20 cellular contexts compared by ENCODE assay signal in genomic region chr17:70968302-70968701, GRCh38.
A peak's percentile ranks its signal among the peaks of the same experiment; 100 is the strongest.
DNase-seq lines count a peak whose midpoint lies in the region; ATAC-seq, FAIRE-seq and TF ChIP-seq lines count a peak whose summit lies in the region.
"Had no signal": no experiment of that assay in that cellular context is flagged by ENCODE, and none has a peak within 500 bp of the region (broad histone marks: within the 10 kb centered on the region; RNA-seq: fewer than 3 reads in every experiment).

No MANE protein-coding gene starts in this region.

- peak; percentile 61; the same call in 1 of the 2 replicates for ATAC-seq in IMR-90 (ENCODE audit: low read depth)
- ATAC-seq in GM18511 (IDR thresholded peaks at IDR 0.05; ENCODE audit: unreplicated experiment), result no peak
- ATAC-seq: CD8-positive, alpha-beta T cell had no signal

- FAIRE-seq in astrocyte (lab: Jason Lieb, UNC) (no peak), GM12891 (lab: Jason Lieb, UNC) (no peak), small intestine (lab: Jason Lieb, UNC) (no peak)
- FAIRE-seq: A204.1 had no signal

- H3K27me3 Mint-ChIP-seq in astrocyte (ENCODE audit: low read depth, unreplicated experiment), result no peaks in the 10 kb centered on the region

- H3K14ac ChIP-seq in IMR-90 (replicated peaks; ENCODE audit: low read depth, low read length), result no peak overlapping the region

- H3K18ac ChIP-seq in IMR-90 (ENCODE audit: low read depth, low read length) (no peak overlapping the region), mesendoderm (ENCODE audit: low read length) (no peak overlapping the region)

- intact Hi-C loops in IMR-90 (cut with micrococcal nuclease), result no loop called here

- H2BK15ac ChIP-seq in IMR-90 (ENCODE audit: low read depth, low read length) (no peak overlapping the region), mesendoderm (replicated peaks; ENCODE audit: low read depth) (no peak overlapping the region)

- dilution Hi-C loops in IMR-90 (cut with HindIII; ENCODE audit: low sequenced_read_pairs, unreplicated experiment), result no loop called here

- H3K9me1 ChIP-seq in IMR-90 (ENCODE audit: insufficient read depth, low read length), result no peaks in the 10 kb centered on the region

- H3K27ac ChIP-seq in IMR-90 (ENCODE audit: insufficient read depth, low read length) (no peak overlapping the region), astrocyte (ENCODE audit: low read depth, low read length) (no peak overlapping the region), mesendoderm (ENCODE audit: low read depth, low read length) (no peak overlapping the region), small intestine (ENCODE audit: low read depth in 1 of 2, low read length in 1 of 2) (no peak overlapping the region)
- H3K27ac ChIP-seq: BLaER1 treated with 17β-estradiol and CSF1 and Interleukin-3, amounts not matched to agents 10 nM and 100 nM; GM23248 had no signal

- no peaks in the 10 kb centered on the region for H3K79me2 ChIP-seq in astrocyte (ENCODE audit: insufficient read depth, low read length)
- H3K79me2 ChIP-seq in mesendoderm (ENCODE audit: control insufficient read depth, insufficient read depth, low read length), result no peaks in the 10 kb centered on the region

- TF ChIP-seq RAD21 in IMR-90 (IDR thresholded peaks at IDR 0.05; ENCODE audit: low read length), result no peak

- H3K27me3 ChIP-seq in IMR-90 (ENCODE audit: control insufficient read depth, insufficient read depth, low read length), result no peaks in the 10 kb centered on the region
- H3K27me3 ChIP-seq in astrocyte (ENCODE audit: insufficient read depth, low read length), result no peaks in the 10 kb centered on the region
- no peaks in the 10 kb centered on the region for H3K27me3 ChIP-seq in mesendoderm (ENCODE audit: insufficient read depth, low read length, poor library complexity)
- no peaks in the 10 kb centered on the region for H3K27me3 ChIP-seq in small intestine (ENCODE audit: control insufficient read depth in 2 of 2, insufficient read depth in 2 of 2, low read length in 2 of 2)
- H3K27me3 ChIP-seq: BLaER1 treated with 17β-estradiol and CSF1 and Interleukin-3, amounts not matched to agents 10 nM and 100 nM had no signal

- no peaks in the 10 kb centered on the region for H3K36me3 ChIP-seq in IMR-90 (ENCODE audit: control insufficient read depth, insufficient read depth, low read length)
- H3K36me3 ChIP-seq in astrocyte (ENCODE audit: insufficient read depth, low read length), result no peaks in the 10 kb centered on the region
- no peaks in the 10 kb centered on the region for H3K36me3 ChIP-seq in mesendoderm (ENCODE audit: control insufficient read depth, insufficient read depth, low read length)
- no peaks in the 10 kb centered on the region for H3K36me3 ChIP-seq in small intestine (ENCODE audit: control insufficient read depth in 2 of 2, insufficient read depth in 2 of 2, low read length in 2 of 2)
- H3K36me3 ChIP-seq: BLaER1 treated with 17β-estradiol and CSF1 and Interleukin-3, amounts not matched to agents 10 nM and 100 nM had no signal

- no peaks in the 10 kb centered on the region for H4K20me1 ChIP-seq in IMR-90 (ENCODE audit: insufficient read depth, low read length)
- no peaks in the 10 kb centered on the region for H4K20me1 ChIP-seq in astrocyte (ENCODE audit: insufficient read depth, low read length)
- H4K20me1 ChIP-seq: BLaER1 treated with 17β-estradiol and CSF1 and Interleukin-3, amounts not matched to agents 10 nM and 100 nM had no signal

- H3K79me1 ChIP-seq in IMR-90 (ENCODE audit: low read depth in 1 of 2, low read length in 2 of 2), result no peaks in the 10 kb centered on the region
- H3K79me1 ChIP-seq in mesendoderm (ENCODE audit: low read length), result no peaks in the 10 kb centered on the region

- H3K4me3 Mint-ChIP-seq in astrocyte (ENCODE audit: unreplicated experiment), result no peak overlapping the region
- H3K4me3 Mint-ChIP-seq: CD8-positive, alpha-beta T cell had no signal

- H3K36me3 Mint-ChIP-seq in astrocyte (ENCODE audit: low read depth, unreplicated experiment), result no peaks in the 10 kb centered on the region
- H3K36me3 Mint-ChIP-seq: CD8-positive, alpha-beta T cell had no signal

- H2BK20ac ChIP-seq in IMR-90 (ENCODE audit: low read depth, low read length), result no peak overlapping the region

- in situ Hi-C loops in IMR-90 (cut with MboI; ENCODE audit: low sequenced_read_pairs), result no loop called here

- POLR2A ChIA-PET in IMR-90 (lab: Charles Lee; ENCODE audit: unreplicated experiment), result no interaction called here

- no peak overlapping the region for H3K4ac ChIP-seq in IMR-90 (ENCODE audit: low read depth, low read length)
- H3K4ac ChIP-seq in mesendoderm (ENCODE audit: low read depth, low read length), result no peak overlapping the region

- no CpG with 5 or more reads among the region's 3 CpGs for WGBS in IMR-90 (ENCODE audit: extremely low coverage in 2 of 2, insufficient read length in 1 of 2), 2 experiments
- no CpG with 5 or more reads among the region's 3 CpGs for WGBS in mesendoderm (ENCODE audit: extremely low coverage, insufficient coverage, low lambda C conversion rate)
- 74 to 79% (median 76%) methylated on average over 3 of the region's 3 CpGs for WGBS in small intestine, 3 donors

- no peaks in the 10 kb centered on the region for H3K9me3 Mint-ChIP-seq in astrocyte (ENCODE audit: unreplicated experiment)

- no peak overlapping the region for H3K9ac ChIP-seq in IMR-90 (ENCODE audit: low read depth, low read length)
- H3K9ac ChIP-seq in astrocyte (ENCODE audit: low read length), result no peak overlapping the region
- no peak overlapping the region for H3K9ac ChIP-seq in mesendoderm (ENCODE audit: low read length)
- H3K9ac ChIP-seq: BLaER1 treated with 17β-estradiol and CSF1 and Interleukin-3, amounts not matched to agents 10 nM and 100 nM; GM23248; SK-N-SH had no signal

- H3K23ac ChIP-seq in IMR-90 (ENCODE audit: low read depth, low read length) (no peak overlapping the region), mesendoderm (ENCODE audit: low read length) (no peak overlapping the region)

- H2AK5ac ChIP-seq in IMR-90 (ENCODE audit: low read depth, low read length) (no peak overlapping the region), mesendoderm (ENCODE audit: low read length) (no peak overlapping the region)

- no peak overlapping the region for H4K5ac ChIP-seq in IMR-90 (ENCODE audit: low read depth, low read length)
- no peak overlapping the region for H4K5ac ChIP-seq in mesendoderm (ENCODE audit: low read length)

- H3K4me3 ChIP-seq in IMR-90 (ENCODE audit: insufficient read depth, low read depth, low read length) (no peak overlapping the region), astrocyte (ENCODE audit: insufficient read depth, low read depth, low read length) (no peak overlapping the region), mesendoderm (ENCODE audit: low read length) (no peak overlapping the region), small intestine (ENCODE audit: low read depth in 1 of 2, low read length in 2 of 2) (no peak overlapping the region)
- H3K4me3 ChIP-seq: BLaER1 treated with 17β-estradiol and CSF1 and Interleukin-3, amounts not matched to agents 10 nM and 100 nM; GM23248 had no signal

- CTCF ChIA-PET in IMR-90 (lab: Yijun Ruan, JAX), result no interaction called here

- H2BK120ac ChIP-seq in IMR-90 (ENCODE audit: low read depth, low read length), result no peak overlapping the region
- H2BK120ac ChIP-seq in mesendoderm (ENCODE audit: low read depth, low read length), result no peak overlapping the region

- peak; percentile 11 for DNase-seq in AG08396 (ENCODE audit: low spot score)
- DNase-seq in IMR-90, result peak; percentile 64
- DNase-seq in astrocyte (ENCODE audit: low read depth), result peak; percentile 65
- peak; percentile 66 for DNase-seq in fibroblast of gingiva (ENCODE audit: low read depth)
- no peak for DNase-seq in mesendoderm
- DNase-seq in GM12891 (ENCODE audit: insufficient read length, low spot score), result no peak
- no peak for DNase-seq in small intestine
- DNase-seq: Calu3; CD8-positive, alpha-beta T cell; GM23248; KBM-7; NCI-H1417 treated with DMSO at 0.1 percent for 48 hours; NCI-H1930; NCI-H526; NK-92 treated with Interleukin-12 subunit alpha and Interleukin-12 subunit beta, amount 100 ng/mL, for 24 hours; SHP77 treated with DMSO at 0.1 percent for 48 hours; SK-N-SH had no signal

- H3K4me1 Mint-ChIP-seq in astrocyte (ENCODE audit: low read depth, unreplicated experiment), result no peaks in the 10 kb centered on the region

- H3K9me3 ChIP-seq in IMR-90 (ENCODE audit: control insufficient read depth, insufficient read depth, low read length) (peaks cover 6% of the 10 kb centered on the region), astrocyte (ENCODE audit: insufficient read depth, low read depth, low read length) (no peaks in the 10 kb centered on the region), small intestine (ENCODE audit: control insufficient read depth, low read depth) (no peaks in the 10 kb centered on the region)
- H3K9me3 ChIP-seq: SK-N-SH had no signal

- H2AFZ ChIP-seq in IMR-90 (replicated peaks; ENCODE audit: low read length, poor library complexity), result no peak overlapping the region
- H2AFZ ChIP-seq in astrocyte (ENCODE audit: low read depth, low read length), result no peak overlapping the region
- H2AFZ ChIP-seq: GM23248 had no signal

- H4K91ac ChIP-seq in IMR-90 (ENCODE audit: insufficient read depth, low read depth, low read length), result no peak overlapping the region

- H3K4me1 ChIP-seq in IMR-90 (ENCODE audit: control insufficient read depth, insufficient read depth, low read length) (no peaks in the 10 kb centered on the region; the same call in 1 of the 2 replicates), astrocyte (ENCODE audit: insufficient read depth, low read length) (no peaks in the 10 kb centered on the region), mesendoderm (ENCODE audit: control insufficient read depth, low read depth, low read length) (no peaks in the 10 kb centered on the region), small intestine (ENCODE audit: control insufficient read depth in 2 of 2, insufficient read depth in 1 of 2, low read depth in 1 of 2, low read length in 1 of 2) (no peaks in the 10 kb centered on the region)
- H3K4me1 ChIP-seq: BLaER1 treated with 17β-estradiol and CSF1 and Interleukin-3, amounts not matched to agents 10 nM and 100 nM had no signal

- H3K27ac Mint-ChIP-seq in astrocyte (ENCODE audit: unreplicated experiment), result no peak overlapping the region
- H3K27ac Mint-ChIP-seq: CD8-positive, alpha-beta T cell had no signal

- H3K4me2 ChIP-seq in IMR-90 (ENCODE audit: low read depth, low read length), result no peak overlapping the region
- no peak overlapping the region for H3K4me2 ChIP-seq in astrocyte (ENCODE audit: low read length)
- H3K4me2 ChIP-seq in mesendoderm (ENCODE audit: low read length), result no peak overlapping the region
- H3K4me2 ChIP-seq: BLaER1 treated with 17β-estradiol and CSF1 and Interleukin-3, amounts not matched to agents 10 nM and 100 nM; SK-N-SH had no signal

- H2BK5ac ChIP-seq in IMR-90 (ENCODE audit: low read depth, low read length, poor library complexity, severe bottlenecking) (peak overlapping the region; percentile 54), mesendoderm (ENCODE audit: low read length) (no peak overlapping the region)

- no peak for TF ChIP-seq CTCF in IMR-90 (conservative IDR thresholded peaks at IDR 0.05; ENCODE audit: low read depth, low read length)
- no peak for TF ChIP-seq CTCF in astrocyte (IDR thresholded peaks at IDR 0.05; ENCODE audit: insufficient read depth, low read depth, low read length)

- H3K56ac ChIP-seq in IMR-90 (ENCODE audit: extremely low read depth, insufficient read depth, low read length) (no peak overlapping the region), mesendoderm (ENCODE audit: low read length) (no peak overlapping the region)

- H4K8ac ChIP-seq in IMR-90 (ENCODE audit: low read depth in 2 of 2, low read length in 2 of 2) (no peak overlapping the region), mesendoderm (ENCODE audit: low read depth, low read length) (no peak overlapping the region)

- H2AK9ac ChIP-seq in IMR-90 (replicated peaks; ENCODE audit: low read depth, low read length, poor library complexity), result no peak overlapping the region

- TF ChIP-seq POLR2A in IMR-90 (IDR thresholded peaks at IDR 0.05; ENCODE audit: low read depth, low read length), result no peak
- no peak for TF ChIP-seq POLR2A in GM12891 (IDR thresholded peaks at IDR 0.05; ENCODE audit: low read depth, low read length)

- no TSS peak for BruUV-seq in IMR-90 (replicated peaks; lab: Mats Ljungman, UMichigan)

Comparison
In these comparisons a context has a peak if more than half of its experiments do, and no peak if none do; other contexts are left out.
1. DNase-seq: peak in AG08396 (single experiment), IMR-90 (single experiment), astrocyte (single experiment) and fibroblast of gingiva (single experiment); none in mesendoderm (single experiment), GM12891 (single experiment) and small intestine (single experiment).